1 cellular context compared by ENCODE assay signal in genomic region chr7:148912758-148913541, GRCh38.
TF ChIP-seq lines count a peak whose summit lies in the region.

No MANE protein-coding gene starts in this region.

TF ChIP-seq in GM12878, 131 proteins besides CTCF, POLR2A, EP300 and RAD21 (continued from another document):
- TF ChIP-seq, protein P1, sequence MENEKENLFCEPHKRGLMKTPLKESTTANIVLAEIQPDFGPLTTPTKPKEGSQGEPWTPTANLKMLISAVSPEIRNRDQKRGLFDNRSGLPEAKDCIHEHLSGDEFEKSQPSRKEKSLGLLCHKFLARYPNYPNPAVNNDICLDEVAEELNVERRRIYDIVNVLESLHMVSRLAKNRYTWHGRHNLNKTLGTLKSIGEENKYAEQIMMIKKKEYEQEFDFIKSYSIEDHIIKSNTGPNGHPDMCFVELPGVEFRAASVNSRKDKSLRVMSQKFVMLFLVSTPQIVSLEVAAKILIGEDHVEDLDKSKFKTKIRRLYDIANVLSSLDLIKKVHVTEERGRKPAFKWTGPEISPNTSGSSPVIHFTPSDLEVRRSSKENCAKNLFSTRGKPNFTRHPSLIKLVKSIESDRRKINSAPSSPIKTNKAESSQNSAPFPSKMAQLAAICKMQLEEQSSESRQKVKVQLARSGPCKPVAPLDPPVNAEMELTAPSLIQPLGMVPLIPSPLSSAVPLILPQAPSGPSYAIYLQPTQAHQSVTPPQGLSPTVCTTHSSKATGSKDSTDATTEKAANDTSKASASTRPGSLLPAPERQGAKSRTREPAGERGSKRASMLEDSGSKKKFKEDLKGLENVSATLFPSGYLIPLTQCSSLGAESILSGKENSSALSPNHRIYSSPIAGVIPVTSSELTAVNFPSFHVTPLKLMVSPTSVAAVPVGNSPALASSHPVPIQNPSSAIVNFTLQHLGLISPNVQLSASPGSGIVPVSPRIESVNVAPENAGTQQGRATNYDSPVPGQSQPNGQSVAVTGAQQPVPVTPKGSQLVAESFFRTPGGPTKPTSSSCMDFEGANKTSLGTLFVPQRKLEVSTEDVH (IDR thresholded peaks at IDR 0.05; ENCODE audit: low read depth, partially characterized antibody): no peak
- TF ChIP-seq TCF7 (IDR thresholded peaks at IDR 0.05; ENCODE audit: borderline replicate concordance) (peak; percentile 100), TAF1 (IDR thresholded peaks at IDR 0.05; ENCODE audit: borderline replicate concordance, low read depth, low read length) (no peak), IKZF2 (IDR thresholded peaks at IDR 0.05) (peak; percentile 16 to 68; a peak in 3 of 4 replicates), SREBF1 (IDR thresholded peaks at IDR 0.05; ENCODE audit: low read length) (peak; percentile 87; the same call in 1 of the 2 replicates), ETV6 (conservative IDR thresholded peaks at IDR 0.05 in 1 of 2, IDR thresholded peaks at IDR 0.05 in 1 of 2; ENCODE audit: borderline replicate concordance in 1 of 2, low read depth in 1 of 2) (peak in 1 of 2 experiments; percentile 79; a peak in 1 of 4 replicates), SMARCA5 (IDR thresholded peaks at IDR 0.05) (no peak), NR2F1 (conservative IDR thresholded peaks at IDR 0.05) (peak; percentile 87), BCL11A (IDR thresholded peaks at IDR 0.05; ENCODE audit: low read depth, low read length) (peak; percentile 85; the same call in 1 of the 2 replicates)
